8 cellular contexts compared by ENCODE assay signal in the genomic region with DNA sequence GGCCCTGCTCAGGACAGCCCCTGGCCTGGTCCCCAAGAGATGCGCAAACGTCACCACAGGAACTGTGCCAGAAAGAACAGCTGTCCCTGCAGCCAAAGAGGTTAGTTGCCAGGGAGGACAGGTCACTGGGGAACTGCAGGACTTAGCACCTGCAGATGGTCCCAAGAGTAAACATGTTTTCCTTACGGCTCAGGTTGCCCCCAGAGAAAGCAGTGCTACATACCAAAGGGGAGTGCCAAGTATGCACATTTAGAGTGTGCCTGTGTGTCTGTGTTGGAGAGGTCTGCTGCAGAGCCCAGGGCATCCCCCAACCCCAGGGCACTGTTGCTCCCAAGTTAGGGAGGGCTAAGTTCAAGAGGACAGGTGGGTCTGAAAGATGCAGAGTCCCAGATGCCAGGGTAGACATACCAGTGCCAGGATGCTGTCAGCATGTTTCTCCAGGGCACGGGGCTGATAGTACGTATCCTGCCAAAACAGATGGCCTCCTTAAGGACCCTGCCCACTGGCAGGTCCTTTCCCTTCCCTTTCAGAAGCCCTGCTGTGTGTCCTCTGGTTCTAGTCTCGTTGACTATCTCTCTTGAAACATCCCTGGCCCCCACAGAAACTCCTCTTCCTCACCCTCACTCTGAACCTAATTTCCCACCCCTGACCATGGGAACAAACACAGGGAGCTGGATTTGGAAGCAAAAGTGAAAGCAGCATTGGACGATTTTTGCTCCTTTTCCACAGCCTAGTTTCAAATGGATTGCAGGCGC. TPM values are rescaled to one million over a fixed set of nuclear protein-coding genes. Genes with fewer than 3 reads are reported as not detected.
A peak's percentile ranks its signal among the peaks of the same experiment; 100 is the strongest.
DNase-seq lines count a peak whose midpoint lies in the region; ATAC-seq, FAIRE-seq and TF ChIP-seq lines count a peak whose summit lies in the region.

No MANE protein-coding gene starts in this region.

- H3K79me2 ChIP-seq in MM.1S (ENCODE audit: low read length) (peaks cover 36% of the 10 kb centered on the region), keratinocyte (ENCODE audit: control insufficient read depth, insufficient read depth, low read length) (peaks cover 19% of the 10 kb centered on the region)

- H3K36me3 Mint-ChIP-seq in CD4-positive, alpha-beta T cell (ENCODE audit: low read depth), result peaks cover 45% of the 10 kb centered on the region

- H3K4me3 Mint-ChIP-seq in CD4-positive, alpha-beta T cell, result peak overlapping the region; percentile 94

- no peaks in the 10 kb centered on the region for H3K27me3 Mint-ChIP-seq in CD4-positive, alpha-beta T cell

- no peaks in the 10 kb centered on the region for H3K9me3 ChIP-seq in CD4-positive, alpha-beta T cell (ENCODE audit: control insufficient read depth, low read length)
- H3K9me3 ChIP-seq in MM.1S (replicated peaks; ENCODE audit: insufficient read depth, low read length) (no peaks in the 10 kb centered on the region), adipocyte (ENCODE audit: control insufficient read depth, low read length) (no peaks in the 10 kb centered on the region), keratinocyte (ENCODE audit: control insufficient read depth, low read depth, low read length) (no peaks in the 10 kb centered on the region), stomach smooth muscle (ENCODE audit: control insufficient read depth in 2 of 2, low read length in 2 of 2) (no peaks in the 10 kb centered on the region)

- no peaks in the 10 kb centered on the region for H3K9me2 ChIP-seq in MM.1S (replicated peaks; ENCODE audit: insufficient read depth, low read length)

- no peak overlapping the region for H3K27ac ChIP-seq in CD4-positive, alpha-beta T cell (ENCODE audit: low read depth, low read length)
- H3K27ac ChIP-seq in MM.1S (ENCODE audit: low read length) (peak overlapping the region; percentile 96; the same call in 1 of the 2 replicates), keratinocyte (ENCODE audit: control insufficient read depth, insufficient read depth, low read length) (peak overlapping the region; percentile 87), stomach smooth muscle (ENCODE audit: low read length) (peak overlapping the region; percentile 98)

- H3K9ac ChIP-seq in MM.1S (ENCODE audit: low read length) (peak overlapping the region; percentile 97), adipocyte (ENCODE audit: low read length) (peak overlapping the region; percentile 95), keratinocyte (ENCODE audit: control insufficient read depth, extremely low read depth, insufficient read depth, low read length) (peak overlapping the region; percentile 89), stomach smooth muscle (ENCODE audit: low read length in 2 of 2) (peak overlapping the region; percentile 98 to 99)

- peaks cover 7% of the 10 kb centered on the region; the same call in 1 of the 2 replicates for H3F3A ChIP-seq in MM.1S (ENCODE audit: insufficient read depth, low read length)

- no peak for DNase-seq in CD4-positive, alpha-beta T cell
- DNase-seq in MM.1S, result no peak
- peak; percentile 66 for DNase-seq in adipocyte (ENCODE audit: low read depth)
- DNase-seq in keratinocyte (ENCODE audit: low read depth, low spot score), result no peak
- no peak for DNase-seq in LoVo (ENCODE audit: low spot score)
- no peak for DNase-seq in amniotic stem cell (lab: John Stamatoyannopoulos, UW)

- peak overlapping the region; percentile 94 for H3K27ac Mint-ChIP-seq in CD4-positive, alpha-beta T cell

- no peaks in the 10 kb centered on the region for H3K9me3 Mint-ChIP-seq in CD4-positive, alpha-beta T cell

- TF ChIP-seq CTCF in CD4-positive, alpha-beta T cell (IDR thresholded peaks at IDR 0.05), result no peak
- no peak for TF ChIP-seq CTCF in MM.1S (IDR thresholded peaks at IDR 0.05; ENCODE audit: low read length)
- TF ChIP-seq CTCF in keratinocyte (optimal IDR thresholded peaks at IDR 0.05 in 1 of 3, IDR thresholded peaks at IDR 0.05 in 1 of 3, conservative IDR thresholded peaks at IDR 0.05 in 1 of 3; ENCODE audit: extremely low read depth in 1 of 3, insufficient read depth in 2 of 3, low read length in 3 of 3), result no peak

- no peak for FAIRE-seq in keratinocyte (lab: Jason Lieb, UNC)

- H3K4me1 Mint-ChIP-seq in CD4-positive, alpha-beta T cell (ENCODE audit: low read depth), result peaks cover 44% of the 10 kb centered on the region

- H3K4me2 ChIP-seq in MM.1S (ENCODE audit: low read depth, low read length) (peak overlapping the region; percentile 78), keratinocyte (ENCODE audit: control insufficient read depth, extremely low read depth, insufficient read depth, low read depth, low read length) (peak overlapping the region; percentile 98)

- CTCF ChIA-PET in CD4-positive, alpha-beta T cell (lab: Charles Lee), result interaction anchor here (1.1 to 1.7 kb wide), 3 partner anchors 21 to 39 kb away, joined by 3 to 10 read pairs (median 3); a partner anchor contains a TSS

- POLR2A ChIA-PET in CD4-positive, alpha-beta T cell (lab: Charles Lee), result interaction anchor here (1.7 to 2.2 kb wide), 7 partner anchors 37 to 161 kb away, joined by 8 to 22 read pairs (median 14); a partner anchor contains a TSS

- H3K27me3 ChIP-seq in CD4-positive, alpha-beta T cell (ENCODE audit: control insufficient read depth, insufficient read depth, low read length), result no peaks in the 10 kb centered on the region
- no peaks in the 10 kb centered on the region; the same call in 1 of the 2 replicates for H3K27me3 ChIP-seq in MM.1S (replicated peaks; ENCODE audit: insufficient read depth, low read length)
- no peaks in the 10 kb centered on the region for H3K27me3 ChIP-seq in adipocyte (replicated peaks; ENCODE audit: control insufficient read depth, insufficient read depth, low read length)
- no peaks in the 10 kb centered on the region for H3K27me3 ChIP-seq in keratinocyte (ENCODE audit: control insufficient read depth, extremely low read depth, insufficient read depth, low read length)
- H3K27me3 ChIP-seq in stomach smooth muscle (ENCODE audit: control insufficient read depth in 1 of 2, insufficient read depth in 2 of 2, low read length in 2 of 2), result no peaks in the 10 kb centered on the region

- dilution Hi-C loops in keratinocyte (cut with MboI; ENCODE audit: extremely low pct_ligation_motif_present, low sequenced_read_pairs), result no loop called here

- ATAC-seq in CD4-positive, alpha-beta T cell (ENCODE audit: poor library complexity), result no peak
- no peak for ATAC-seq in GM18520 (IDR thresholded peaks at IDR 0.05; ENCODE audit: unreplicated experiment)

- H3K36me3 ChIP-seq in MM.1S (replicated peaks; ENCODE audit: insufficient read depth, low read length), result no peaks in the 10 kb centered on the region
- H3K36me3 ChIP-seq in adipocyte (ENCODE audit: control insufficient read depth, insufficient read depth, low read length, severe bottlenecking), result peaks cover 11% of the 10 kb centered on the region
- peaks cover 0 to under 1% of the 10 kb centered on the region in 2 experiments for H3K36me3 ChIP-seq in keratinocyte (ENCODE audit: control insufficient read depth in 2 of 2, extremely low read depth in 1 of 2, insufficient read depth in 2 of 2, low read length in 2 of 2)
- H3K36me3 ChIP-seq in stomach smooth muscle (ENCODE audit: control insufficient read depth in 2 of 2, insufficient read depth in 2 of 2, low read length in 2 of 2), result peaks cover 13% of the 10 kb centered on the region in 2 donors

- no peaks in the 10 kb centered on the region for H4K20me1 ChIP-seq in MM.1S (ENCODE audit: insufficient read depth, low read length)
- H4K20me1 ChIP-seq in keratinocyte (ENCODE audit: control insufficient read depth, extremely low read depth, insufficient read depth, low read length), result no peaks in the 10 kb centered on the region

- no peaks in the 10 kb centered on the region for H3K9me1 ChIP-seq in keratinocyte (ENCODE audit: control insufficient read depth, extremely low read depth, insufficient read depth, low read length)

- intact Hi-C loops in CD4-positive, alpha-beta T cell (cut with DNase I, micrococcal nuclease), result loop anchor here (2.0 to 5.0 kb wide), 3 partner anchors 35 to 37 kb away; a partner anchor contains a TSS

- peak overlapping the region; percentile 80 for H3K4me3 ChIP-seq in MM.1S (ENCODE audit: low read length)
- peak overlapping the region; percentile 88 for H3K4me3 ChIP-seq in adipocyte (ENCODE audit: low read length)
- peak overlapping the region; percentile 73 to 87 (median 86) for H3K4me3 ChIP-seq in keratinocyte (ENCODE audit: control insufficient read depth in 2 of 3, extremely low read depth in 1 of 3, insufficient read depth in 2 of 3, low read depth in 1 of 3, low read length in 3 of 3)
- H3K4me3 ChIP-seq in stomach smooth muscle (ENCODE audit: low read length in 2 of 2), result peak overlapping the region; percentile 77 to 93

- H3K4me1 ChIP-seq in MM.1S (ENCODE audit: low read length) (0 out of 2 replicates have a peak, but pooled peaks cover 6% of the 10 kb centered on the region), adipocyte (ENCODE audit: control insufficient read depth, insufficient read depth, low read length) (peaks cover 16% of the 10 kb centered on the region), keratinocyte (ENCODE audit: control insufficient read depth, extremely low read depth, insufficient read depth, low read length) (peaks cover 9% of the 10 kb centered on the region), stomach smooth muscle (ENCODE audit: control insufficient read depth, insufficient read depth, low read length) (peaks cover 25% of the 10 kb centered on the region)

- H2AFZ ChIP-seq in MM.1S (ENCODE audit: low read length) (0 out of 2 replicates have a peak overlapping the region, but pooled peaks have one; percentile 66), keratinocyte (ENCODE audit: control insufficient read depth, low read length) (peak overlapping the region; percentile 86)

RNA-seq across cellular contexts. Expression of a gene that starts 1.3 kb away (rescaled TPM):
- 10 to 100 TPM; 52.3 to 59.3 TPM for total RNA-seq in CD4-positive, alpha-beta T cell
- polyA plus RNA-seq in keratinocyte, result 20.9 to 28.2 TPM (median 21.8 TPM) in 3 replicates
- 6.4 TPM for polyA plus RNA-seq in keratinocyte (2011; ENCODE audit: low read depth)
- polyA plus RNA-seq in keratinocyte (2011; cell fraction: cytosol; rRNA removed), result 13.1 and 13.8 TPM in 2 replicates
- polyA plus RNA-seq in keratinocyte (2011; cell fraction: nucleus; rRNA removed), result 50.3 and 50.8 TPM in 2 replicates
- polyA plus RNA-seq in keratinocyte (2012; ENCODE audit: low replicate concordance), result 16.4 and 27.4 TPM in 2 replicates
- 30.3 to 56.3 TPM (median 39.8 TPM) in 3 replicates for polyA minus RNA-seq in keratinocyte
- 24.9 TPM for polyA minus RNA-seq in keratinocyte (2011; cell fraction: cytosol; rRNA and poly(A)+ RNA removed)
- polyA minus RNA-seq in keratinocyte (2011; cell fraction: nucleus; rRNA and poly(A)+ RNA removed), result 21.5 and 24.1 TPM in 2 replicates

RNA-seq across cellular contexts. Expression of a gene that starts 4.8 kb away (rescaled TPM):
- not detected for total RNA-seq in CD4-positive, alpha-beta T cell
- polyA plus RNA-seq in keratinocyte, result not detected in 3 replicates
- polyA plus RNA-seq in keratinocyte (2011; ENCODE audit: low read depth), result not detected
- polyA plus RNA-seq in keratinocyte (2011; cell fraction: cytosol; rRNA removed), result not detected in 2 replicates
- not detected in 2 replicates for polyA plus RNA-seq in keratinocyte (2011; cell fraction: nucleus; rRNA removed)
- polyA plus RNA-seq in keratinocyte (2012; ENCODE audit: low replicate concordance), result not detected in 2 replicates
- not detected in 3 replicates for polyA minus RNA-seq in keratinocyte
- not detected for polyA minus RNA-seq in keratinocyte (2011; cell fraction: cytosol; rRNA and poly(A)+ RNA removed)
- not detected in 2 replicates for polyA minus RNA-seq in keratinocyte (2011; cell fraction: nucleus; rRNA and poly(A)+ RNA removed)

RNA-seq across cellular contexts. Expression of a gene that starts 13.3 kb away (rescaled TPM):
- total RNA-seq in CD4-positive, alpha-beta T cell, result not detected
- polyA plus RNA-seq in keratinocyte, result 0.22 to 0.33 TPM in 2 of 3 replicates, not detected in the other
- polyA plus RNA-seq in keratinocyte (2011; ENCODE audit: low read depth), result not detected
- polyA plus RNA-seq in keratinocyte (2011; cell fraction: cytosol; rRNA removed), result not detected in 2 replicates
- not detected in 2 replicates for polyA plus RNA-seq in keratinocyte (2011; cell fraction: nucleus; rRNA removed)
- polyA plus RNA-seq in keratinocyte (2012; ENCODE audit: low replicate concordance), result not detected in 2 replicates
- not detected in 3 replicates for polyA minus RNA-seq in keratinocyte
- not detected for polyA minus RNA-seq in keratinocyte (2011; cell fraction: cytosol; rRNA and poly(A)+ RNA removed)
- not detected in 2 replicates for polyA minus RNA-seq in keratinocyte (2011; cell fraction: nucleus; rRNA and poly(A)+ RNA removed)

RNA-seq across cellular contexts. Expression of a gene that starts 19.7 kb away (rescaled TPM):
- total RNA-seq in CD4-positive, alpha-beta T cell, result not detected
- 2.3 to 3.1 TPM (median 2.4 TPM) in 3 replicates for polyA plus RNA-seq in keratinocyte
- polyA plus RNA-seq in keratinocyte (2011; ENCODE audit: low read depth), result 25.5 TPM
- 2.8 and 4.9 TPM in 2 replicates for polyA plus RNA-seq in keratinocyte (2011; cell fraction: cytosol; rRNA removed)
- 5.9 and 7.2 TPM in 2 replicates for polyA plus RNA-seq in keratinocyte (2011; cell fraction: nucleus; rRNA removed)
- 2.6 and 230 TPM in 2 replicates for polyA plus RNA-seq in keratinocyte (2012; ENCODE audit: low replicate concordance)
- 4.5 to 5.1 TPM (median 4.6 TPM) in 3 replicates for polyA minus RNA-seq in keratinocyte
- not detected for polyA minus RNA-seq in keratinocyte (2011; cell fraction: cytosol; rRNA and poly(A)+ RNA removed)
- 3.0 and 6.8 TPM in 2 replicates for polyA minus RNA-seq in keratinocyte (2011; cell fraction: nucleus; rRNA and poly(A)+ RNA removed)

RNA-seq across cellular contexts. Expression of a gene that starts 21.0 kb away (rescaled TPM):
- under 1 TPM; 0.49 to 0.67 TPM for total RNA-seq in CD4-positive, alpha-beta T cell
- polyA plus RNA-seq in keratinocyte, result 0.58 to 0.95 TPM (median 0.61 TPM) in 3 replicates
- polyA plus RNA-seq in keratinocyte (2011; ENCODE audit: low read depth), result not detected
- polyA plus RNA-seq in keratinocyte (2011; cell fraction: cytosol; rRNA removed), result 0.46 and 0.69 TPM in 2 replicates
- polyA plus RNA-seq in keratinocyte (2011; cell fraction: nucleus; rRNA removed), result 1.1 and 2.6 TPM in 2 replicates
- polyA plus RNA-seq in keratinocyte (2012; ENCODE audit: low replicate concordance), result 0.86 and 1.4 TPM in 2 replicates
- 0.13 to 0.49 TPM in 2 of 3 replicates, not detected in the other for polyA minus RNA-seq in keratinocyte
- not detected for polyA minus RNA-seq in keratinocyte (2011; cell fraction: cytosol; rRNA and poly(A)+ RNA removed)
- polyA minus RNA-seq in keratinocyte (2011; cell fraction: nucleus; rRNA and poly(A)+ RNA removed), result 0.70 TPM in 1 of 2 replicates, not detected in the other
